Comparison of ENCODE assay signal across 24 cellular contexts in genomic region chr3:173342679-173343078, GRCh38.
"Had no signal": no experiment of that assay in that cellular context is flagged by ENCODE, and none has a peak within 500 bp of the region (broad histone marks: within the 10 kb centered on the region; RNA-seq: fewer than 3 reads in every experiment).

No MANE protein-coding gene starts in this region.

- H3K9me3 ChIP-seq: stomach, suprapubic skin, testis, thoracic aorta, thyroid gland, tibial artery, tibial nerve, transverse colon, upper lobe of left lung, upper lobe of right lung, uterus, vagina had no signal

- H3K27me3 ChIP-seq: stomach, suprapubic skin, testis, thyroid gland, tibial artery, tibial nerve, transverse colon, upper lobe of left lung, upper lobe of right lung, uterus, vagina had no signal

- H3K36me3 ChIP-seq: stomach, suprapubic skin, thoracic aorta, thyroid gland, tibial artery, tibial nerve, transverse colon, upper lobe of left lung, upper lobe of right lung, uterus, vagina had no signal

- DNase-seq: stimulated activated CD4-positive, alpha-beta T cell treated with anti-CD3 and anti-CD28 coated beads, Interleukin-2, amount 100 ng/mL, for 48 hours; stimulated activated CD4-positive, alpha-beta T cell treated with anti-CD3 and anti-CD28 coated beads, Interleukin-4, amount 100 ng/mL, for 1 hour; stimulated activated CD4-positive, alpha-beta T cell treated with anti-CD3 and anti-CD28 coated beads, Interleukin-4, amount 100 ng/mL, for 24 hours; stimulated activated CD4-positive, alpha-beta T cell treated with anti-CD3 and anti-CD28 coated beads, Interleukin-4, amount 100 ng/mL, for 4 hours; stimulated activated CD8-positive, alpha-beta memory T cell treated with anti-CD3 and anti-CD28 coated beads, Interleukin-4, amount 100 ng/mL, for 48 hours; stimulated activated naive B cell treated with anti-CD40 and anti-IgM and Interleukin-4, amounts not matched to agents 10 μg/mL and 1 μg/mL and 100 μg/mL, for 72 hours; stimulated activated naive CD4-positive, alpha-beta T cell; stimulated activated naive CD4-positive, alpha-beta T cell treated with Interleukin-2 at 50 U/mL for 16 hours; stimulated activated naive CD8-positive, alpha-beta T cell treated with anti-CD3 and anti-CD28 coated beads, Interleukin-15, amount 100 ng/mL, for 72 hours; stimulated activated naive CD8-positive, alpha-beta T cell treated with anti-CD3 and anti-CD28 coated beads, Interleukin-15, Interleukin-2, amounts not matched to agents 100 U/mL and 50 U/mL, for 24 hours; stomach; substantia nigra; testis; thyroid gland; tibial artery; transverse colon; trophoblast cell; upper lobe of left lung; upper lobe of right lung; uterus had no signal

- H3K4me3 ChIP-seq: stomach, suprapubic skin, testis, thoracic aorta, thyroid gland, tibial artery, tibial nerve, transverse colon, upper lobe of left lung, upper lobe of right lung, uterus, vagina had no signal

- H3K27ac ChIP-seq: stomach, suprapubic skin, testis, thoracic aorta, thyroid gland, tibial artery, tibial nerve, transverse colon, upper lobe of left lung, upper lobe of right lung, uterus, vagina had no signal
